ENCODE assay signal across 18 cellular contexts in the genomic region with DNA sequence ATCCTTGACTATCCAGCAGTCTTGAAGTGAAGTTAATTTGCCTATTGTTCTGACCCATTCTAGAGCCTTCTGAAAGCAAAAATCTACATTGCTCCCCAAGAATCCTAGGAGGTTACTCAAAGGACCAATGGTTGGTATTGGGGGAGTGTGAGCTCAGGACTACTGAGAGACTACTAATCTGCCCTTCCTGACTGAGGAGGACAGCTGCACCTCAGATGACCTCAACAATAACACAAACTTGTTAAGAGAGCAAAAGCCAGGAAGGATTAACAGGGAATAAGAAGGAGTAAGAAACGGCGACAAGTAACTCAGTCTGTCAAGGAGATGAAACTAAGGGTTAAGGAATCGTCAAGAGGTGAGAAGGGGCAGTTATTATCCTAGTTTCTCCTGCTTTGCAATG.
"Had no signal": no experiment of that assay in that cellular context is flagged by ENCODE, and none has a peak within 500 bp of the region (broad histone marks: within the 10 kb centered on the region; RNA-seq: fewer than 3 reads in every experiment).

No MANE protein-coding gene starts in this region.

- H3K4me3 ChIP-seq: MG63 had no signal

- H3K9me3 ChIP-seq: MG63, SK-N-SH had no signal

- H3K9ac ChIP-seq: SK-N-SH had no signal

- H3K4me2 ChIP-seq: SK-N-SH had no signal

- ATAC-seq: T-cell had no signal

- H3K27me3 ChIP-seq: MG63 had no signal

- H3K36me3 ChIP-seq: MG63 had no signal

- DNase-seq: KBM-7, MG63, NCI-H1092, NCI-H1105 treated with DMSO at 0.1 percent for 48 hours, NCI-H1417 treated with DMSO at 0.1 percent for 48 hours, NCI-H146, NCI-H1694 treated with DMSO at 0.1 percent for 48 hours, NCI-H1930, NCI-H2081, NCI-H2107, NCI-H2171 treated with DMSO at 0.1 percent for 48 hours, NCI-H526, Right ventricle myocardium superior, RPMI8226, SIG-M5, SK-N-SH, SW 1271, T-cell had no signal
